ENCODE assay signal across 19 cellular contexts in genomic region chr11:122123258-122123929, GRCh38. TPM values are rescaled to one million over a fixed set of nuclear protein-coding genes. Genes with fewer than 3 reads are reported as not detected.
DNase-seq lines count a peak whose midpoint lies in the region; ATAC-seq and TF ChIP-seq lines count a peak whose summit lies in the region.
"Had no signal": no experiment of that assay in that cellular context is flagged by ENCODE, and none has a peak within 500 bp of the region (broad histone marks: within the 10 kb centered on the region; RNA-seq: fewer than 3 reads in every experiment).

No MANE protein-coding gene starts in this region.

- TF ChIP-seq EP300 in Ishikawa (IDR thresholded peaks at IDR 0.05; ENCODE audit: borderline replicate concordance), result no peak

- TF ChIP-seq CTCF in breast epithelium (IDR thresholded peaks at IDR 0.05) (no peak), fibroblast of villous mesenchyme (IDR thresholded peaks at IDR 0.05; ENCODE audit: insufficient read depth, low read depth, low read length) (no peak)

- H3K27ac Mint-ChIP-seq in stimulated activated naive B cell treated with anti-CD40 and anti-IgM and Interleukin-4, amounts not matched to agents 10 μg/mL and 1 μg/mL and 100 μg/mL, for 72 hours, result no peak overlapping the region
- H3K27ac Mint-ChIP-seq: CD8-positive, alpha-beta memory T cell had no signal

- peaks cover 0 to 16% of the 10 kb centered on the region in 2 donors for H3K27me3 Mint-ChIP-seq in stimulated activated naive B cell treated with anti-CD40 and anti-IgM and Interleukin-4, amounts not matched to agents 10 μg/mL and 1 μg/mL and 100 μg/mL, for 72 hours

- no peaks in the 10 kb centered on the region for H3K9me3 ChIP-seq in breast epithelium

- no peaks in the 10 kb centered on the region for H3K4me1 Mint-ChIP-seq in stimulated activated naive B cell treated with anti-CD40 and anti-IgM and Interleukin-4, amounts not matched to agents 10 μg/mL and 1 μg/mL and 100 μg/mL, for 72 hours
- H3K4me1 Mint-ChIP-seq: CD8-positive, alpha-beta memory T cell; H9 had no signal

- H3K36me3 ChIP-seq in ACC112 (ENCODE audit: insufficient read depth, low read length) (peaks cover 53% of the 10 kb centered on the region), breast epithelium (no peaks in the 10 kb centered on the region)

- H3K79me2 ChIP-seq in ACC112 (ENCODE audit: control insufficient read depth, insufficient read depth, low read length, unreplicated experiment), result peaks cover 91% of the 10 kb centered on the region

- no peak for TF ChIP-seq RAD21 in Ishikawa (IDR thresholded peaks at IDR 0.05; ENCODE audit: low read depth)

- no peak for TF ChIP-seq POLR2A in breast epithelium (IDR thresholded peaks at IDR 0.05)

- no peaks in the 10 kb centered on the region for H3K36me3 Mint-ChIP-seq in stimulated activated naive B cell treated with anti-CD40 and anti-IgM and Interleukin-4, amounts not matched to agents 10 μg/mL and 1 μg/mL and 100 μg/mL, for 72 hours
- H3K36me3 Mint-ChIP-seq: CD8-positive, alpha-beta memory T cell had no signal

- no peak overlapping the region for H3K4me3 Mint-ChIP-seq in stimulated activated naive B cell treated with anti-CD40 and anti-IgM and Interleukin-4, amounts not matched to agents 10 μg/mL and 1 μg/mL and 100 μg/mL, for 72 hours
- H3K4me3 Mint-ChIP-seq: CD8-positive, alpha-beta memory T cell; H9 had no signal

- ATAC-seq in stimulated activated naive B cell treated with anti-CD40 and anti-IgM and Interleukin-4, amounts not matched to agents 10 μg/mL and 1 μg/mL and 100 μg/mL, for 72 hours (replicated peaks), result no peak
- no peak for ATAC-seq in Right ventricle myocardium inferior

- no peaks in the 10 kb centered on the region for H3K27me3 ChIP-seq in ACC112 (ENCODE audit: insufficient read depth, low read length)
- H3K27me3 ChIP-seq in breast epithelium, result no peaks in the 10 kb centered on the region

- H3K4me1 ChIP-seq in ACC112 (ENCODE audit: control insufficient read depth, insufficient read depth, low read length, unreplicated experiment) (peaks cover 75% of the 10 kb centered on the region), breast epithelium (no peaks in the 10 kb centered on the region)

- H3K9me3 Mint-ChIP-seq in stimulated activated naive B cell treated with anti-CD40 and anti-IgM and Interleukin-4, amounts not matched to agents 10 μg/mL and 1 μg/mL and 100 μg/mL, for 72 hours, result peaks cover 0 to 4% of the 10 kb centered on the region in 2 donors
- H3K9me3 Mint-ChIP-seq: H9 had no signal

- H3K27ac ChIP-seq in ACC112 (ENCODE audit: low read depth, low read length) (peak overlapping the region; percentile 61), breast epithelium (peak overlapping the region; percentile 21 to 36)

- H3K4me3 ChIP-seq in ACC112 (ENCODE audit: low read depth, low read length), result no peak overlapping the region
- H3K4me3 ChIP-seq in breast epithelium, result no peak overlapping the region
- no peak overlapping the region for H3K4me3 ChIP-seq in fibroblast of villous mesenchyme (ENCODE audit: low read depth, low read length)

- intact Hi-C loops in breast epithelium (cut with DNase I; ENCODE audit: low total_unique reads), result no loop called here
- intact Hi-C loops in Right ventricle myocardium inferior (cut with DNase I), result no loop called here

- H2AFZ ChIP-seq in ACC112 (ENCODE audit: low read length, unreplicated experiment), result no peak overlapping the region

- no peak for DNase-seq in breast epithelium (ENCODE audit: low spot score in 2 of 2)
- DNase-seq in fibroblast of villous mesenchyme (ENCODE audit: low read depth), result peak; percentile 68
- DNase-seq in stimulated activated naive B cell treated with anti-CD40 and anti-IgM and Interleukin-4, amounts not matched to agents 10 μg/mL and 1 μg/mL and 100 μg/mL, for 72 hours, result no peak
- DNase-seq in DMS114 treated with DMSO at 0.1 percent for 48 hours (lab: John Stamatoyannopoulos, UW; ENCODE audit: unreplicated experiment), result no peak
- no peak for DNase-seq in stimulated activated CD4-positive, alpha-beta T cell treated with anti-CD3 and anti-CD28 coated beads, Interleukin-2, amount 100 ng/mL, for 48 hours
- DNase-seq in Right ventricle myocardium inferior (ENCODE audit: missing footprints), result no peak
- DNase-seq: ACHN; C1 segment of cervical spinal cord; CD8-positive, alpha-beta memory T cell; DND-41; H9; KBM-7; NCI-H1694; NCI-H2081 treated with DMSO at 0.1 percent for 48 hours; SHP77 treated with DMSO at 0.1 percent for 48 hours had no signal

TF ChIP-seq in Ishikawa, 13 proteins besides CTCF, POLR2A, EP300 and RAD21:
- TF ChIP-seq NFIC (IDR thresholded peaks at IDR 0.05), result no peak
- peak; percentile 69 for TF ChIP-seq CEBPB (IDR thresholded peaks at IDR 0.05)
- TF ChIP-seq EGR1 (IDR thresholded peaks at IDR 0.05), result no peak

RNA-seq across cellular contexts. Expression of gene BLID, which starts 7.4 kb away (rescaled TPM):
- 1 to 10 TPM; 2.0 to 2.8 (median 2.4) TPM for total RNA-seq in breast epithelium
- 6.0 and 9.3 TPM in 2 replicates for total RNA-seq in fibroblast of villous mesenchyme
- total RNA-seq in Right ventricle myocardium inferior, result not detected
- total RNA-seq: CD8-positive, alpha-beta memory T cell; G401; H9; NCI-H460 had no signal
